In genomic region chr16:87854053-87854906, GRCh38 we compare ENCODE assay signal across 9 cellular contexts. TPM values are rescaled to one million over a fixed set of nuclear protein-coding genes. Genes with fewer than 3 reads are reported as not detected.
DNase-seq lines count a peak whose midpoint lies in the region; ATAC-seq, FAIRE-seq and TF ChIP-seq lines count a peak whose summit lies in the region.
"Had no signal": no experiment of that assay in that cellular context is flagged by ENCODE, and none has a peak within 500 bp of the region (broad histone marks: within the 10 kb centered on the region; RNA-seq: fewer than 3 reads in every experiment).

No MANE protein-coding gene starts in this region.

- TF ChIP-seq RAD21 in HepG2 (CRISPR knock-in tag; IDR thresholded peaks at IDR 0.05): 0 out of 2 replicates have a peak, but pooled peaks have one; percentile 30

- no peak overlapping the region for H2AFZ ChIP-seq in HepG2 (ENCODE audit: low read length)

- TSS peak; percentile 80 for BruUV-seq in HepG2 (replicated peaks; lab: Mats Ljungman, UMichigan)

- H3K4me1 ChIP-seq in right atrium auricular region (peaks cover 0 to 72% of the 10 kb centered on the region in 2 donors), HepG2 (ENCODE audit: insufficient read depth, low read length) (peaks cover 100% of the 10 kb centered on the region)

- WGBS in HepG2 (ENCODE audit: low lambda C conversion rate): 11% methylated on average over 14 of the region's 21 CpGs

- H3K4me3 ChIP-seq in right atrium auricular region: peak overlapping the region in 1 of 2 donors; percentile 34
- H3K4me3 ChIP-seq in HepG2 (replicated peaks in 1 of 3; ENCODE audit: insufficient read depth in 1 of 3, low read depth in 2 of 3, low read length in 3 of 3): peak overlapping the region in 1 of 3 experiments; percentile 66; a peak in 2 of 6 replicates

- TF ChIP-seq CTCF in right atrium auricular region (IDR thresholded peaks at IDR 0.05) (no peak), HepG2 (CRISPR knock-in tag; IDR thresholded peaks at IDR 0.05) (no peak)
- no peak for TF ChIP-seq CTCF in activated CD8-positive, alpha-beta T cell treated with anti-CD3 and anti-CD28 coated beads for 36 hours (IDR thresholded peaks at IDR 0.05)

- H3K9me3 Mint-ChIP-seq in activated CD8-positive, alpha-beta T cell treated with anti-CD3 and anti-CD28 coated beads for 36 hours: no peaks in the 10 kb centered on the region

- H3K79me2 ChIP-seq in HepG2 (ENCODE audit: insufficient read depth, low read length): peaks cover 92% of the 10 kb centered on the region

- peak overlapping the region; percentile 83 to 87 for H3K27ac ChIP-seq in right atrium auricular region
- H3K27ac ChIP-seq in HepG2 (ENCODE audit: extremely low read length, insufficient read depth, low read length): peak overlapping the region; percentile 98

- TF ChIP-seq EP300 in HepG2 (IDR thresholded peaks at IDR 0.05; ENCODE audit: low read depth in 2 of 2, low read length in 2 of 2) (peak in 1 of 2 experiments; percentile 19; a peak in 2 of 4 replicates), HepG2 (CRISPR knock-in tag; IDR thresholded peaks at IDR 0.05; ENCODE audit: borderline replicate concordance) (no peak)

- ATAC-seq in Right ventricle myocardium inferior: no peak
- peak; percentile 36 for ATAC-seq in activated CD8-positive, alpha-beta T cell treated with anti-CD3 and anti-CD28 coated beads for 36 hours
- ATAC-seq in HepG2: peak; percentile 0; the same call in 1 of the 3 replicates
- no peak for ATAC-seq in GM18520 (IDR thresholded peaks at IDR 0.05; ENCODE audit: unreplicated experiment)

- in situ Hi-C loops in HepG2 (cut with HindIII; ENCODE audit: extremely low pct_ligation_motif_present, low pct_unique_long_range_greater_than_20kb): loop anchor here (5.0 to 25.0 kb wide), 2 partner anchors 77 to 467 kb away; partner anchors contain the start of genes FBXO31 and MAP1LC3B

- FAIRE-seq in HepG2 (lab: Jason Lieb, UNC): no peak
- FAIRE-seq: islet of Langerhans had no signal

- H3K27ac Mint-ChIP-seq in activated CD8-positive, alpha-beta T cell treated with anti-CD3 and anti-CD28 coated beads for 36 hours: peak overlapping the region; percentile 93

- H4K20me1 ChIP-seq in HepG2 (ENCODE audit: insufficient read depth, low read length): peaks cover 18% of the 10 kb centered on the region

- POLR2A ChIA-PET in activated CD8-positive, alpha-beta T cell treated with anti-CD3 and anti-CD28 coated beads for 36 hours (lab: Charles Lee): interaction anchor here (0.9 to 3.7 kb wide), 11 partner anchors 12 to 89 kb away, joined by 3 to 41 read pairs (median 7); partner anchors contain the start of genes KLHDC4 and SLC7A5
- POLR2A ChIA-PET in HepG2 (lab: Yijun Ruan, JAX): interaction anchor here (0.8 to 9.4 kb wide), 8 partner anchors 11 to 97 kb away, joined by 3 to 399 read pairs (median 7); partner anchors contain the start of genes BANP and SLC7A5

- H3K27me3 Mint-ChIP-seq in activated CD8-positive, alpha-beta T cell treated with anti-CD3 and anti-CD28 coated beads for 36 hours: no peaks in the 10 kb centered on the region

- H3K4me3 Mint-ChIP-seq in activated CD8-positive, alpha-beta T cell treated with anti-CD3 and anti-CD28 coated beads for 36 hours: peak overlapping the region; percentile 63

- peak in 1 of 2 experiments; percentile 62; a peak in 2 of 4 replicates for TF ChIP-seq POLR2A in HepG2 (IDR thresholded peaks at IDR 0.05; ENCODE audit: insufficient read depth in 1 of 2, low read depth in 2 of 2, low read length in 2 of 2)

- peak overlapping the region; percentile 81 for H3K9ac ChIP-seq in HepG2 (ENCODE audit: insufficient read depth, low read depth, low read length)

- DNase-seq in right atrium auricular region (ENCODE audit: low spot score) (no peak), Right ventricle myocardium inferior (ENCODE audit: missing footprints) (no peak), HepG2 (ENCODE audit: low spot score) (peak; percentile 86), GDM1 (lab: John Stamatoyannopoulos, UW) (no peak), ureter (ENCODE audit: low spot score) (no peak), NCI-H446 treated with DMSO at 0.1 percent for 48 hours (lab: John Stamatoyannopoulos, UW) (no peak)
- DNase-seq in activated CD8-positive, alpha-beta T cell treated with anti-CD3 and anti-CD28 coated beads for 36 hours: peak; percentile 53

- intact Hi-C loops in Right ventricle myocardium inferior (cut with DNase I): loop anchor here (5.0 kb wide), 1 partner anchor 77 kb away; no protein-coding TSS in a partner anchor
- intact Hi-C loops in activated CD8-positive, alpha-beta T cell treated with anti-CD3 and anti-CD28 coated beads for 36 hours (cut with micrococcal nuclease): loop anchor here (10.0 kb wide), 1 partner anchor 359 kb away; the partner anchor contains the start of gene ZCCHC14
- intact Hi-C loops in HepG2 (cut with micrococcal nuclease; ENCODE audit: unreplicated experiment): loop anchor here (10.0 kb wide), 1 partner anchor 469 kb away; the partner anchor contains the start of gene FBXO31

- H3K4me2 ChIP-seq in HepG2 (ENCODE audit: low read depth, low read length): peak overlapping the region; percentile 77

- H3K4me1 Mint-ChIP-seq in activated CD8-positive, alpha-beta T cell treated with anti-CD3 and anti-CD28 coated beads for 36 hours (ENCODE audit: low read depth): peaks cover 70% of the 10 kb centered on the region

- peaks cover 75% of the 10 kb centered on the region for H3K36me3 Mint-ChIP-seq in activated CD8-positive, alpha-beta T cell treated with anti-CD3 and anti-CD28 coated beads for 36 hours (ENCODE audit: low read depth)

- H3K27me3 ChIP-seq in right atrium auricular region: no peaks in the 10 kb centered on the region
- no peaks in the 10 kb centered on the region for H3K27me3 ChIP-seq in HepG2 (ENCODE audit: control insufficient read depth in 1 of 2, insufficient read depth in 2 of 2, low read length in 2 of 2)

- H3K36me3 ChIP-seq in right atrium auricular region: peaks cover 9% of the 10 kb centered on the region
- H3K36me3 ChIP-seq in HepG2 (replicated peaks in 1 of 2; ENCODE audit: control insufficient read depth in 1 of 2, insufficient read depth in 2 of 2, low read length in 2 of 2): peaks cover 17 to 42% of the 10 kb centered on the region in 2 experiments

- CTCF ChIA-PET in activated CD8-positive, alpha-beta T cell treated with anti-CD3 and anti-CD28 coated beads for 36 hours (lab: Charles Lee): interaction anchor here (0.9 to 8.9 kb wide), 4 partner anchors 14 to 74 kb away, joined by 3 to 178 read pairs (median 39); partner anchors contain the start of gene SLC7A5
- CTCF ChIA-PET in HepG2 (lab: Yijun Ruan, JAX; ENCODE audit: low intra/inter-chr PET ratio, low total read pairs): interaction anchor here (0.9 kb wide), 1 partner anchor 76 kb away, joined by 3 read pairs; no protein-coding TSS in a partner anchor

- H3K9me3 ChIP-seq in right atrium auricular region (no peaks in the 10 kb centered on the region), HepG2 (ENCODE audit: low read length) (no peaks in the 10 kb centered on the region)

TF ChIP-seq in HepG2, 621 proteins besides CTCF, POLR2A, EP300 and RAD21 (continues in another document):
- no peak; the same call in 1 of the 2 replicates for TF ChIP-seq BRD4 (CRISPR knock-in tag; IDR thresholded peaks at IDR 0.05)
- TF ChIP-seq FIP1L1 (IDR thresholded peaks at IDR 0.05; ENCODE audit: borderline replicate concordance, insufficient read depth, low read depth, low read length): no peak
- TF ChIP-seq ZNF670 (CRISPR knock-in tag; IDR thresholded peaks at IDR 0.05; ENCODE audit: borderline replicate concordance): no peak
- TF ChIP-seq ZFP36L1 (CRISPR knock-in tag; IDR thresholded peaks at IDR 0.05): no peak
- no peak for TF ChIP-seq ZBTB8A (CRISPR knock-in tag; IDR thresholded peaks at IDR 0.05; ENCODE audit: borderline replicate concordance, low read depth)
- TF ChIP-seq MNT (IDR thresholded peaks at IDR 0.05): no peak

RNA-seq across cellular contexts. Expression of gene SLC7A5, which starts 15.0 kb away (rescaled TPM):
- 10 to 100 TPM in 1 of 2 donors, 1 to 10 TPM in 1; 5.8 to 12.8 TPM for total RNA-seq in right atrium auricular region
- 3.3 TPM for total RNA-seq in Right ventricle myocardium inferior
- total RNA-seq in activated CD8-positive, alpha-beta T cell treated with anti-CD3 and anti-CD28 coated beads for 36 hours: 100 to 1,000 TPM; 230 to 236 TPM
- total RNA-seq in HepG2 (2016; rRNA removed; fragmentation: Illumina TruSeq; extraction: Trizol): 84.4 and 155 TPM in 2 replicates
- 20.4 and 21.0 TPM in 2 replicates for total RNA-seq in HepG2 (2016; cell fraction: cytosol; rRNA removed; fragmentation: Illumina TruSeq; extraction: Trizol; ENCODE audit: low read depth)
- total RNA-seq in HepG2 (2016; cell fraction: insoluble cytoplasmic fraction; rRNA removed; fragmentation: Illumina TruSeq; extraction: Trizol): 65.4 and 165 TPM in 2 replicates
- 76.8 and 82.0 TPM in 2 replicates for total RNA-seq in HepG2 (2016; cell fraction: membrane; rRNA removed; fragmentation: Illumina TruSeq; extraction: Trizol)
- 144 and 171 TPM in 2 replicates for total RNA-seq in HepG2 (2016; cell fraction: nucleus; rRNA removed; fragmentation: Illumina TruSeq; extraction: Trizol)
- 79.6 and 84.0 TPM in 2 replicates for polyA plus RNA-seq in HepG2 (2011; rRNA removed)
- polyA plus RNA-seq in HepG2 (2011; cell fraction: cytosol; rRNA removed): 58.4 and 80.8 TPM in 2 replicates
- polyA plus RNA-seq in HepG2 (2011; cell fraction: nucleus; rRNA removed): 118 and 147 TPM in 2 replicates
- polyA plus RNA-seq in HepG2 (2012): 135 and 207 TPM in 2 replicates
- 17.8 and 19.1 TPM in 2 replicates for polyA plus RNA-seq in HepG2 (2016; cell fraction: cytosol; fragmentation: Illumina TruSeq; extraction: Trizol; ENCODE audit: low read depth)
- polyA plus RNA-seq in HepG2 (2016; cell fraction: insoluble cytoplasmic fraction; fragmentation: Illumina TruSeq; extraction: Trizol; ENCODE audit: low read depth): 93.2 and 121 TPM in 2 replicates
- 56.5 and 59.3 TPM in 2 replicates for polyA plus RNA-seq in HepG2 (2016; cell fraction: membrane; fragmentation: Illumina TruSeq; extraction: Trizol; ENCODE audit: low read depth)
- polyA plus RNA-seq in HepG2 (2016; cell fraction: nucleus; fragmentation: Illumina TruSeq; extraction: Trizol; ENCODE audit: insufficient read depth, low read depth): 307 and 313 TPM in 2 replicates
- 157 and 170 TPM in 2 replicates for polyA minus RNA-seq in HepG2 (2011; rRNA and poly(A)+ RNA removed; ENCODE audit: low replicate concordance)
- polyA minus RNA-seq in HepG2 (2011; cell fraction: cytosol; rRNA and poly(A)+ RNA removed): 88.7 and 88.8 TPM in 2 replicates
- polyA minus RNA-seq in HepG2 (2011; cell fraction: nucleus; rRNA and poly(A)+ RNA removed): 35.7 and 42.5 TPM in 2 replicates
- 91.8 TPM for total RNA-seq in ureter

Comparison
In these comparisons a context has a peak if more than half of its experiments do, and no peak if none do; other contexts are left out.
1. DNase-seq: peak in activated CD8-positive, alpha-beta T cell treated with anti-CD3 and anti-CD28 coated beads for 36 hours (single experiment) and HepG2 (single experiment); none in right atrium auricular region (single experiment), Right ventricle myocardium inferior (single experiment), GDM1 (single experiment), ureter (single experiment) and NCI-H446 treated with DMSO at 0.1 percent for 48 hours (single experiment).
2. ATAC-seq: peak in activated CD8-positive, alpha-beta T cell treated with anti-CD3 and anti-CD28 coated beads for 36 hours (single experiment) and HepG2 (single experiment); none in Right ventricle myocardium inferior (single experiment) and GM18520 (single experiment).